Comparison of ENCODE assay signal across 8 cellular contexts in genomic region chr1:12078938-12079861, GRCh38. TPM values are rescaled to one million over a fixed set of nuclear protein-coding genes. Genes with fewer than 3 reads are reported as not detected.
A peak's percentile ranks its signal among the peaks of the same experiment; 100 is the strongest.
DNase-seq lines count a peak whose midpoint lies in the region; ATAC-seq and TF ChIP-seq lines count a peak whose summit lies in the region.

No MANE protein-coding gene starts in this region.

- TF ChIP-seq POLR2A in GM18526 (IDR thresholded peaks at IDR 0.05; ENCODE audit: extremely low read depth, insufficient read length) = peak; percentile 32

- peak; percentile 61 for ATAC-seq in HG03108 (IDR thresholded peaks at IDR 0.05; ENCODE audit: unreplicated experiment)
- ATAC-seq in activated naive CD4-positive, alpha-beta T cell treated with anti-CD3 and anti-CD28 coated beads, Interleukin-2, amount 50 U/mL, for 72 hours = peak; percentile 38 to 63
- ATAC-seq in stimulated activated naive CD8-positive, alpha-beta T cell treated with anti-CD3 and anti-CD28 coated beads, Interleukin-15, Interleukin-2, amounts not matched to agents 100 U/mL and 50 U/mL, for 24 hours = peak; percentile 48

- H3K27ac Mint-ChIP-seq in activated naive CD4-positive, alpha-beta T cell treated with anti-CD3 and anti-CD28 coated beads, Interleukin-2, amount 50 U/mL, for 72 hours = peak overlapping the region in 1 of 2 donors; percentile 17

- peak; percentile 28 for DNase-seq in COLO668 (lab: John Stamatoyannopoulos, UW; ENCODE audit: unreplicated experiment)
- peak; percentile 25 for DNase-seq in NCI-H82 treated with DMSO at 0.1 percent for 48 hours (lab: John Stamatoyannopoulos, UW; ENCODE audit: unreplicated experiment)
- peak in 1 of 2 donors; percentile 63 for DNase-seq in activated naive CD4-positive, alpha-beta T cell treated with anti-CD3 and anti-CD28 coated beads, Interleukin-2, amount 50 U/mL, for 72 hours (ENCODE audit: low spot score in 2 of 2)
- peak; percentile 88 for DNase-seq in iPS-NIHi11 (ENCODE audit: low spot score)
- peak; percentile 69 for DNase-seq in stimulated activated naive CD8-positive, alpha-beta T cell treated with anti-CD3 and anti-CD28 coated beads, Interleukin-15, Interleukin-2, amounts not matched to agents 100 U/mL and 50 U/mL, for 24 hours
- DNase-seq in GM19240 (ENCODE audit: insufficient read length, low spot score) = no peak

- peaks cover 12 to 34% of the 10 kb centered on the region in 2 donors for H3K36me3 Mint-ChIP-seq in activated naive CD4-positive, alpha-beta T cell treated with anti-CD3 and anti-CD28 coated beads, Interleukin-2, amount 50 U/mL, for 72 hours

- H3K9me3 Mint-ChIP-seq in activated naive CD4-positive, alpha-beta T cell treated with anti-CD3 and anti-CD28 coated beads, Interleukin-2, amount 50 U/mL, for 72 hours = peaks cover 10 to 13% of the 10 kb centered on the region in 2 donors

RNA-seq across cellular contexts. Expression of gene TNFRSF8, which starts 16.1 kb away (rescaled TPM):
- 10 to 100 TPM in 1 of 2 donors, under 1 TPM in 1; 0.84 to 41.5 TPM for total RNA-seq in activated naive CD4-positive, alpha-beta T cell treated with anti-CD3 and anti-CD28 coated beads, Interleukin-2, amount 50 U/mL, for 72 hours

RNA-seq across cellular contexts. Expression of gene MIIP, which starts 59.9 kb away (rescaled TPM):
- total RNA-seq in activated naive CD4-positive, alpha-beta T cell treated with anti-CD3 and anti-CD28 coated beads, Interleukin-2, amount 50 U/mL, for 72 hours = 10 to 100 TPM; 30.8 to 50.4 TPM
